In genomic region chr18:76824136-76824676, GRCh38 we compare ENCODE assay signal across 11 cellular contexts. TPM values are rescaled to one million over a fixed set of nuclear protein-coding genes. Genes with fewer than 3 reads are reported as not detected.
DNase-seq lines count a peak whose midpoint lies in the region; ATAC-seq, FAIRE-seq and TF ChIP-seq lines count a peak whose summit lies in the region.
"Had no signal": no experiment of that assay in that cellular context is flagged by ENCODE, and none has a peak within 500 bp of the region (broad histone marks: within the 10 kb centered on the region; RNA-seq: fewer than 3 reads in every experiment).

No MANE protein-coding gene starts in this region.

- peak overlapping the region; percentile 24 for H3K27ac ChIP-seq in HepG2 (ENCODE audit: extremely low read length, insufficient read depth, low read length)
- peak overlapping the region in 1 of 3 donors; percentile 89 for H3K27ac ChIP-seq in right lobe of liver
- no peak overlapping the region for H3K27ac ChIP-seq in MM.1S (ENCODE audit: low read length)

- BruUV-seq in HepG2 (replicated peaks; lab: Mats Ljungman, UMichigan) = no TSS peak

- no peaks in the 10 kb centered on the region for H3K9me3 ChIP-seq in HepG2 (ENCODE audit: low read length)
- H3K9me3 ChIP-seq in right lobe of liver = no peaks in the 10 kb centered on the region
- H3K9me3 ChIP-seq in MM.1S (replicated peaks; ENCODE audit: insufficient read depth, low read length) = no peaks in the 10 kb centered on the region
- H3K9me3 ChIP-seq: adrenal gland had no signal

- H2AFZ ChIP-seq in HepG2 (ENCODE audit: low read length) (no peak overlapping the region), MM.1S (ENCODE audit: low read length) (no peak overlapping the region)

- no peak for DNase-seq in HepG2 (ENCODE audit: low spot score)
- no peak for DNase-seq in right lobe of liver
- no peak for DNase-seq in astrocyte of the spinal cord (ENCODE audit: low read depth, low spot score)
- no peak for DNase-seq in mesothelial cell of epicardium (ENCODE audit: low spot score in 2 of 2, unreplicated experiment in 2 of 2)
- no peak for DNase-seq in activated CD4-positive, CD25-positive, alpha-beta regulatory T cell treated with anti-CD3 and anti-CD28 coated beads, Interleukin-2, amount 50 U/mL, for 72 hours
- no peak for DNase-seq in MM.1S
- DNase-seq in HCEC 1CT = no peak
- DNase-seq: EL, NCI-H510A had no signal

- peak overlapping the region; percentile 89 for H3K27ac Mint-ChIP-seq in mesothelial cell of epicardium

- no peaks in the 10 kb centered on the region for H3K9me2 ChIP-seq in MM.1S (replicated peaks; ENCODE audit: insufficient read depth, low read length)

- TF ChIP-seq RAD21 in HepG2 (CRISPR knock-in tag; IDR thresholded peaks at IDR 0.05) = no peak

- H3K79me2 ChIP-seq in HepG2 (ENCODE audit: insufficient read depth, low read length) (peaks cover 43% of the 10 kb centered on the region), MM.1S (ENCODE audit: low read length) (peaks cover 62% of the 10 kb centered on the region)

- peaks cover 41% of the 10 kb centered on the region for H3K4me1 Mint-ChIP-seq in mesothelial cell of epicardium

- H3K27me3 Mint-ChIP-seq in mesothelial cell of epicardium (ENCODE audit: low read depth) = no peaks in the 10 kb centered on the region

- TF ChIP-seq CTCF in HepG2 (CRISPR knock-in tag; IDR thresholded peaks at IDR 0.05) (no peak), right lobe of liver (IDR thresholded peaks at IDR 0.05) (no peak), astrocyte of the spinal cord (IDR thresholded peaks at IDR 0.05; ENCODE audit: low read depth, low read length) (no peak), mesothelial cell of epicardium (IDR thresholded peaks at IDR 0.05; ENCODE audit: unreplicated experiment) (no peak), MM.1S (IDR thresholded peaks at IDR 0.05; ENCODE audit: low read length) (no peak)

- H3K36me3 Mint-ChIP-seq in mesothelial cell of epicardium = peaks cover 4% of the 10 kb centered on the region

- H3K4me3 ChIP-seq in HepG2 (replicated peaks in 1 of 3; ENCODE audit: insufficient read depth in 1 of 3, low read depth in 2 of 3, low read length in 3 of 3) = no peak overlapping the region
- H3K4me3 ChIP-seq in right lobe of liver = no peak overlapping the region
- H3K4me3 ChIP-seq in astrocyte of the spinal cord (ENCODE audit: low read depth, low read length) = peak overlapping the region; percentile 71
- no peak overlapping the region for H3K4me3 ChIP-seq in MM.1S (ENCODE audit: low read length)

- no peak for FAIRE-seq in HepG2 (lab: Jason Lieb, UNC)

- H3K9ac ChIP-seq in HepG2 (ENCODE audit: insufficient read depth, low read depth, low read length) = peak overlapping the region; percentile 30; the same call in 1 of the 2 replicates
- no peak overlapping the region for H3K9ac ChIP-seq in MM.1S (ENCODE audit: low read length)

- H3K4me1 ChIP-seq in HepG2 (ENCODE audit: insufficient read depth, low read length) = peaks cover 42% of the 10 kb centered on the region
- H3K4me1 ChIP-seq in right lobe of liver = peaks cover 0 to 8% (median 0%) of the 10 kb centered on the region in 4 donors
- no peaks in the 10 kb centered on the region for H3K4me1 ChIP-seq in MM.1S (ENCODE audit: low read length)

- no peaks in the 10 kb centered on the region; a peak in 1 of 5 replicates for H3K27me3 ChIP-seq in HepG2 (ENCODE audit: control insufficient read depth in 1 of 2, insufficient read depth in 2 of 2, low read length in 2 of 2)
- no peaks in the 10 kb centered on the region for H3K27me3 ChIP-seq in right lobe of liver
- H3K27me3 ChIP-seq in MM.1S (replicated peaks; ENCODE audit: insufficient read depth, low read length) = no peaks in the 10 kb centered on the region
- H3K27me3 ChIP-seq: adrenal gland had no signal

- ATAC-seq in HepG2 (no peak), right lobe of liver (no peak), HG03139 (IDR thresholded peaks at IDR 0.05; ENCODE audit: unreplicated experiment) (no peak)

- in situ Hi-C loops in HepG2 (cut with HindIII; ENCODE audit: extremely low pct_ligation_motif_present, low pct_unique_long_range_greater_than_20kb) (no loop called here), astrocyte of the spinal cord (cut with HindIII; ENCODE audit: low sequenced_read_pairs) (no loop called here)

- H3K36me3 ChIP-seq in HepG2 (replicated peaks in 1 of 2; ENCODE audit: control insufficient read depth in 1 of 2, insufficient read depth in 2 of 2, low read length in 2 of 2) (no peaks in the 10 kb centered on the region), right lobe of liver (no peaks in the 10 kb centered on the region), MM.1S (replicated peaks; ENCODE audit: insufficient read depth, low read length) (no peaks in the 10 kb centered on the region)
- H3K36me3 ChIP-seq: adrenal gland had no signal

- H4K20me1 ChIP-seq in HepG2 (ENCODE audit: insufficient read depth, low read length) = no peaks in the 10 kb centered on the region
- no peaks in the 10 kb centered on the region for H4K20me1 ChIP-seq in MM.1S (ENCODE audit: insufficient read depth, low read length)

- intact Hi-C loops in HepG2 (cut with micrococcal nuclease; ENCODE audit: unreplicated experiment) (no loop called here), right lobe of liver (cut with DNase I) (no loop called here)

- H3K4me3 Mint-ChIP-seq in mesothelial cell of epicardium = peak overlapping the region; percentile 82

- H3K4me2 ChIP-seq in HepG2 (ENCODE audit: low read depth, low read length) (peak overlapping the region; percentile 81), MM.1S (ENCODE audit: low read depth, low read length) (no peak overlapping the region)

- no peak for TF ChIP-seq EP300 in HepG2 (IDR thresholded peaks at IDR 0.05; ENCODE audit: low read depth in 2 of 2, low read length in 2 of 2)
- TF ChIP-seq EP300 in HepG2 (CRISPR knock-in tag; IDR thresholded peaks at IDR 0.05; ENCODE audit: borderline replicate concordance) = no peak

- WGBS in HepG2 (ENCODE audit: low lambda C conversion rate) = 80% methylated on average over 12 of the region's 12 CpGs
- 69% methylated on average over 8 of the region's 12 CpGs for WGBS in right lobe of liver (ENCODE audit: insufficient coverage, low coverage, low lambda C conversion rate, missing lambda C conversion rate)

- H3K9me3 Mint-ChIP-seq in mesothelial cell of epicardium = no peaks in the 10 kb centered on the region

- CTCF ChIA-PET in HepG2 (lab: Yijun Ruan, JAX; ENCODE audit: low intra/inter-chr PET ratio, low total read pairs) = no interaction called here

- POLR2A ChIA-PET in HepG2 (lab: Yijun Ruan, JAX) = no interaction called here

- TF ChIP-seq POLR2A in HepG2 (IDR thresholded peaks at IDR 0.05; ENCODE audit: insufficient read depth in 1 of 2, low read depth in 2 of 2, low read length in 2 of 2) = no peak
- TF ChIP-seq POLR2A in right lobe of liver (IDR thresholded peaks at IDR 0.05) = no peak

- H3F3A ChIP-seq in MM.1S (ENCODE audit: insufficient read depth, low read length) = peaks cover 9% of the 10 kb centered on the region; the same call in 1 of the 2 replicates

TF ChIP-seq in HepG2, 621 proteins besides CTCF, POLR2A, EP300 and RAD21 (continues in another document):
- TF ChIP-seq ZNF3 (CRISPR knock-in tag; IDR thresholded peaks at IDR 0.05) = no peak
- no peak for TF ChIP-seq JUND (CRISPR knock-in tag; IDR thresholded peaks at IDR 0.05)
- TF ChIP-seq, protein P1, sequence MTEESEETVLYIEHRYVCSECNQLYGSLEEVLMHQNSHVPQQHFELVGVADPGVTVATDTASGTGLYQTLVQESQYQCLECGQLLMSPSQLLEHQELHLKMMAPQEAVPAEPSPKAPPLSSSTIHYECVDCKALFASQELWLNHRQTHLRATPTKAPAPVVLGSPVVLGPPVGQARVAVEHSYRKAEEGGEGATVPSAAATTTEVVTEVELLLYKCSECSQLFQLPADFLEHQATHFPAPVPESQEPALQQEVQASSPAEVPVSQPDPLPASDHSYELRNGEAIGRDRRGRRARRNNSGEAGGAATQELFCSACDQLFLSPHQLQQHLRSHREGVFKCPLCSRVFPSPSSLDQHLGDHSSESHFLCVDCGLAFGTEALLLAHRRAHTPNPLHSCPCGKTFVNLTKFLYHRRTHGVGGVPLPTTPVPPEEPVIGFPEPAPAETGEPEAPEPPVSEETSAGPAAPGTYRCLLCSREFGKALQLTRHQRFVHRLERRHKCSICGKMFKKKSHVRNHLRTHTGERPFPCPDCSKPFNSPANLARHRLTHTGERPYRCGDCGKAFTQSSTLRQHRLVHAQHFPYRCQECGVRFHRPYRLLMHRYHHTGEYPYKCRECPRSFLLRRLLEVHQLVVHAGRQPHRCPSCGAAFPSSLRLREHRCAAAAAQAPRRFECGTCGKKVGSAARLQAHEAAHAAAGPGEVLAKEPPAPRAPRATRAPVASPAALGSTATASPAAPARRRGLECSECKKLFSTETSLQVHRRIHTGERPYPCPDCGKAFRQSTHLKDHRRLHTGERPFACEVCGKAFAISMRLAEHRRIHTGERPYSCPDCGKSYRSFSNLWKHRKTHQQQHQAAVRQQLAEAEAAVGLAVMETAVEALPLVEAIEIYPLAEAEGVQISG (CRISPR knock-in tag; IDR thresholded peaks at IDR 0.05) = no peak
- TF ChIP-seq KMT2A (CRISPR knock-in tag; IDR thresholded peaks at IDR 0.05) = no peak

RNA-seq across cellular contexts. Expression of gene ZNF236, which starts 1.8 kb away (rescaled TPM):
- total RNA-seq in HepG2 (2016; rRNA removed; fragmentation: Illumina TruSeq; extraction: Trizol) (7.2 and 9.2 TPM in 2 replicates), right lobe of liver (1 to 10 TPM; 3.8 to 7.6 (median 5.8) TPM), mesothelial cell of epicardium (30.8 to 32.5 TPM (median 30.8 TPM) in 3 replicates)
- total RNA-seq in HepG2 (2016; cell fraction: cytosol; rRNA removed; fragmentation: Illumina TruSeq; extraction: Trizol; ENCODE audit: low read depth) = 61.5 and 67.5 TPM in 2 replicates
- 7.3 and 7.5 TPM in 2 replicates for total RNA-seq in HepG2 (2016; cell fraction: insoluble cytoplasmic fraction; rRNA removed; fragmentation: Illumina TruSeq; extraction: Trizol)
- 27.9 and 29.6 TPM in 2 replicates for total RNA-seq in HepG2 (2016; cell fraction: membrane; rRNA removed; fragmentation: Illumina TruSeq; extraction: Trizol)
- 11.9 and 13.5 TPM in 2 replicates for total RNA-seq in HepG2 (2016; cell fraction: nucleus; rRNA removed; fragmentation: Illumina TruSeq; extraction: Trizol)
- polyA plus RNA-seq in HepG2 (2011; rRNA removed) = 3.0 and 3.4 TPM in 2 replicates
- polyA plus RNA-seq in HepG2 (2011; cell fraction: cytosol; rRNA removed) = 1.9 TPM in 2 replicates
- polyA plus RNA-seq in HepG2 (2011; cell fraction: nucleus; rRNA removed) = 10.0 and 10.5 TPM in 2 replicates
- polyA plus RNA-seq in HepG2 (2012) = 1.7 and 2.1 TPM in 2 replicates
- polyA plus RNA-seq in HepG2 (2016; cell fraction: cytosol; fragmentation: Illumina TruSeq; extraction: Trizol; ENCODE audit: low read depth) = 0.10 TPM in 2 replicates
- 2.1 and 2.7 TPM in 2 replicates for polyA plus RNA-seq in HepG2 (2016; cell fraction: insoluble cytoplasmic fraction; fragmentation: Illumina TruSeq; extraction: Trizol; ENCODE audit: low read depth)
- 0.42 and 0.51 TPM in 2 replicates for polyA plus RNA-seq in HepG2 (2016; cell fraction: membrane; fragmentation: Illumina TruSeq; extraction: Trizol; ENCODE audit: low read depth)
- polyA plus RNA-seq in HepG2 (2016; cell fraction: nucleus; fragmentation: Illumina TruSeq; extraction: Trizol; ENCODE audit: insufficient read depth, low read depth) = 5.6 and 6.3 TPM in 2 replicates
- polyA minus RNA-seq in HepG2 (2011; rRNA and poly(A)+ RNA removed; ENCODE audit: low replicate concordance) = 20.6 and 28.6 TPM in 2 replicates
- 8.0 and 17.3 TPM in 2 replicates for polyA minus RNA-seq in HepG2 (2011; cell fraction: cytosol; rRNA and poly(A)+ RNA removed)
- 27.7 and 32.1 TPM in 2 replicates for polyA minus RNA-seq in HepG2 (2011; cell fraction: nucleus; rRNA and poly(A)+ RNA removed)
